In the genomic region with DNA sequence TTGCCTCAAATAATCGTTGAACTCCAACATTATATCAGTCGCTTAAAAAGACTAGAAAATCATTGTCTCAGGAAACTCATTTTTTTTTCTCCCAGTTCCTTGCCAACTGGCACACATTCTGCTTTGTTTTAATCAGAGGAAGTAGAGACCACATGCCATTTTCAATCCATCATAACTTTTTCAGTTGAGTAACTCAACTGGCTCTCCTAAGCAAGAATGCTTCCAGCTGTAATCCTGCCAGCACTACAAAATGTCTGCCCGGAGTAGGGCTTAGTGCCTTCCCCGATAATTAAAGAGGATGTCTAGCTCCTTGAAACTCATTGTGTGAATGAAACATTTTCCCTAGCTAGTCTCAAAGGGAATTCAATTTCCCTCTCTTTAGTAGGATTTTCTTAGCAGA, we compare ENCODE assay signal across 13 cellular contexts. TPM values are rescaled to one million over a fixed set of nuclear protein-coding genes. Genes with fewer than 3 reads are reported as not detected.
DNase-seq lines count a peak whose midpoint lies in the region; ATAC-seq and TF ChIP-seq lines count a peak whose summit lies in the region.
"Had no signal": no experiment of that assay in that cellular context is flagged by ENCODE, and none has a peak within 500 bp of the region (broad histone marks: within the 10 kb centered on the region; RNA-seq: fewer than 3 reads in every experiment).

No MANE protein-coding gene starts in this region.

- CTCF ChIA-PET in RWPE1 (lab: Yijun Ruan, JAX), result no interaction called here

- H3K27me3 Mint-ChIP-seq in endodermal cell (ENCODE audit: insufficient read depth), result no peaks in the 10 kb centered on the region

- no peak overlapping the region for H3K9ac ChIP-seq in endodermal cell (ENCODE audit: extremely low read depth, low read length, poor library complexity, severe bottlenecking)

- POLR2A ChIA-PET in RWPE1 (lab: Yijun Ruan, JAX; ENCODE audit: low non-redundant PET), result no interaction called here

- 92 to 100% methylated on average over 4 of the region's 4 CpGs for WGBS in endodermal cell (ENCODE audit: insufficient coverage in 1 of 2, insufficient read length in 1 of 2), 2 experiments

- H3K4me3 ChIP-seq in tibial artery (no peak overlapping the region), endodermal cell (ENCODE audit: low read length) (no peak overlapping the region)

- H3K27ac ChIP-seq in tibial artery, result peak overlapping the region in 1 of 2 donors; percentile 45
- no peak overlapping the region for H3K27ac ChIP-seq in RWPE1
- no peak overlapping the region for H3K27ac ChIP-seq in endodermal cell (ENCODE audit: low read depth, low read length)

- H3K4me1 ChIP-seq in tibial artery (peaks cover 0 to 22% (median 2%) of the 10 kb centered on the region in 4 donors), endodermal cell (ENCODE audit: control insufficient read depth, insufficient read depth, low read length) (no peaks in the 10 kb centered on the region)

- H3K27ac Mint-ChIP-seq in endodermal cell, result no peak overlapping the region
- H3K27ac Mint-ChIP-seq: activated T-cell treated with anti-CD3 and anti-CD28 coated beads, Interleukin-2, amount 50 U/mL, for 72 hours had no signal

- H3K36me3 Mint-ChIP-seq in endodermal cell (ENCODE audit: low read depth), result no peaks in the 10 kb centered on the region

- DNase-seq in NCI-H1694 (lab: John Stamatoyannopoulos, UW) (peak; percentile 28), NCI-H1694 treated with DMSO at 0.1 percent for 48 hours (lab: John Stamatoyannopoulos, UW) (no peak), cerebellum (ENCODE audit: low spot score) (peak; percentile 58), left lobe of liver (ENCODE audit: low spot score) (no peak), tibial artery (peak; percentile 56 to 74), RWPE1 (ENCODE audit: low spot score) (no peak), endodermal cell (no peak)
- DNase-seq: activated T-cell treated with anti-CD3 and anti-CD28 coated beads, Interleukin-2, amount 50 U/mL, for 72 hours; effector CD4-positive, alpha-beta T cell; NCI-H526 treated with DMSO at 0.1 percent for 48 hours; stimulated activated CD4-positive, alpha-beta T cell treated with anti-CD3 and anti-CD28 coated beads, Interleukin-1b, Interleukin-23, amount 100 ng/mL, for 48 hours had no signal

- intact Hi-C loops in tibial artery (cut with DNase I; ENCODE audit: low total_unique reads), result no loop called here

- no peak overlapping the region for H3K4me3 Mint-ChIP-seq in endodermal cell
- H3K4me3 Mint-ChIP-seq: activated T-cell treated with anti-CD3 and anti-CD28 coated beads, Interleukin-2, amount 50 U/mL, for 72 hours had no signal

- no peaks in the 10 kb centered on the region for H3K4me1 Mint-ChIP-seq in endodermal cell

- no peaks in the 10 kb centered on the region for H3K27me3 ChIP-seq in tibial artery
- H3K27me3 ChIP-seq in endodermal cell (ENCODE audit: control insufficient read depth, insufficient read depth, low read length, poor library complexity, severe bottlenecking), result no peaks in the 10 kb centered on the region

- TF ChIP-seq CTCF in tibial artery (IDR thresholded peaks at IDR 0.05) (no peak), RWPE1 (conservative IDR thresholded peaks at IDR 0.05; ENCODE audit: low read depth) (no peak), endodermal cell (conservative IDR thresholded peaks at IDR 0.05) (no peak)

- H3K9me3 ChIP-seq in tibial artery (no peaks in the 10 kb centered on the region), endodermal cell (ENCODE audit: control insufficient read depth, low read length) (no peaks in the 10 kb centered on the region)

- H3K9me3 Mint-ChIP-seq in endodermal cell, result peaks cover 23% of the 10 kb centered on the region

- H3K36me3 ChIP-seq in tibial artery (no peaks in the 10 kb centered on the region), endodermal cell (ENCODE audit: control insufficient read depth, insufficient read depth, low read length) (no peaks in the 10 kb centered on the region)

- ATAC-seq in left lobe of liver (peak; percentile 45), GM18873 (IDR thresholded peaks at IDR 0.05; ENCODE audit: low FRiP score, unreplicated experiment) (no peak)
- ATAC-seq: activated T-cell treated with anti-CD3 and anti-CD28 coated beads, Interleukin-2, amount 50 U/mL, for 72 hours had no signal

RNA-seq across cellular contexts. Expression of gene FREM3, which starts 33.0 kb away (rescaled TPM):
- total RNA-seq in cerebellum (6.5 TPM), left lobe of liver (not detected), endodermal cell (under 1 TPM; 0.13 to 0.20 TPM)
- polyA plus RNA-seq in endodermal cell (2013, experiment 1 of 2), result 0.04 TPM
- 0.04 TPM for polyA plus RNA-seq in endodermal cell (2013, experiment 2 of 2)
- total RNA-seq: activated T-cell treated with anti-CD3 and anti-CD28 coated beads, Interleukin-2, amount 50 U/mL, for 72 hours; T-helper 2 cell treated with Interferon-gamma antibody and Interleukin-4, amounts not matched to agents 100 ng/mL and 5 ng/mL, for 36 hours had no signal

Comparison
In these comparisons a context has a peak if more than half of its experiments do, and no peak if none do; other contexts are left out.
1. DNase-seq: peak in NCI-H1694 (single experiment), cerebellum (single experiment) and tibial artery (2 of 2); none in NCI-H1694 treated with DMSO at 0.1 percent for 48 hours (single experiment), left lobe of liver (single experiment), RWPE1 (single experiment) and endodermal cell (single experiment).